ENCODE assay signal across 1 cellular context in the genomic region with DNA sequence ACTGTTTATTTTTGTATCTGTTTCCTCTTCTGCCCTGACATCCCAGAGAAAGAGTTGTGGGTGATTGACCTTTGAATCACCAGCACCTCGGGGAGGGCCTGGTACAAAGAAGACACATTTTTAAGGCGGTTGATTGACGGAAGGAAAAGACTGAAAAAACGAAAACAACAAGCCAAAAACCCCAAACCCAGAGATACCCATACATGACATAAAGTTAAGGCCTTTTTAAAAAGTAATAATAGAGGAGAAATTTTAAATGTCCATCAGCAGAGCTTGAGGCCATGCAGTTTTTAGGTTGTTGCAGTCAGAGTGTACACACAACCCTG.
TF ChIP-seq lines count a peak whose summit lies in the region.

No MANE protein-coding gene starts in this region.

TF ChIP-seq in H1, 55 proteins besides CTCF, POLR2A, EP300 and RAD21:
- TF ChIP-seq POLR2AphosphoS5 (IDR thresholded peaks at IDR 0.05; ENCODE audit: low read depth, low read length) (no peak), JUND (IDR thresholded peaks at IDR 0.05; ENCODE audit: low read length) (no peak), TAF7 (optimal IDR thresholded peaks at IDR 0.05; ENCODE audit: borderline replicate concordance, low read depth, low read length) (no peak), CTBP2 (IDR thresholded peaks at IDR 0.05; ENCODE audit: borderline replicate concordance, insufficient read depth, insufficient read length, low read length) (no peak), CBX8 (IDR thresholded peaks at IDR 0.05; ENCODE audit: borderline replicate concordance, low read depth, low read length) (no peak), KDM5A (IDR thresholded peaks at IDR 0.05; ENCODE audit: low read length) (no peak), CREB1 (IDR thresholded peaks at IDR 0.05) (no peak), NRF1 (IDR thresholded peaks at IDR 0.05; ENCODE audit: low read depth, low read length) (no peak)
